8 cellular contexts compared by ENCODE assay signal in the genomic region with DNA sequence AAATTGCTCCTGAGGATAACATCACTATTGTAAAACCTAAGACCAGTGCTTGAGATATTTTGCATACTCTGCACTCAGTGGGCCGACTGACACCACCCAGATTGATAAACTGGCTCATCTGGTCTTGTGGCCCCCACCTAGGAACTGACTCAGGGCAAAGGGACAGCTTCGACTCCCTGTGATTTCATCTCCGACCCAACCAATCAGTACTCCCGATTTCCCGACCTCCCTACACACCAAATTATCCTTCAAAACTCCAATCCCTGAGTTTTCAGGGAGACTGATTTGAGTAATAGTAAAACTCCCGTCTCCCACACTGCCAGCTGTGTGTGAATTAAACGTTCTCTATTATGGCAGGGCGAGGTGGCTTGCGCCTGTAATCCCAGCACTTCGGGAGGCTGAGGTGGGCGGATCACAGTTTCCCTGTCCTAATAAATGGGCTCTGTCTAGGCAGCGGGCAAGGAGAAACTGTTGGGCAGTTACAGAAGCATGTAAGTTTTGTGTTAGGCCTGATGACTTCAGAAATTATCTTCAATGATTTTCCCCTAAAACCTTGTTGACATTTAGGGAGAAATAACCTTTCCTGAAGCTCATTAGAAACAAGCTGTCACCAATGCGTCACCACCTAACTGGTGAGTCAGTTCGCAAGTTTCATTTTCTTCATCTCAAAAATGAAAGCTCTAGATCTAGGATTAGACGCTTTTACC. TPM values are rescaled to one million over a fixed set of nuclear protein-coding genes. Genes with fewer than 3 reads are reported as not detected.
A peak's percentile ranks its signal among the peaks of the same experiment; 100 is the strongest.
DNase-seq lines count a peak whose midpoint lies in the region; ATAC-seq and TF ChIP-seq lines count a peak whose summit lies in the region.

No MANE protein-coding gene starts in this region.

- peak overlapping the region in 1 of 2 donors; percentile 1 for H3K9ac ChIP-seq in stomach smooth muscle (ENCODE audit: low read length in 2 of 2)

- ATAC-seq in HG03457 (IDR thresholded peaks at IDR 0.05; ENCODE audit: unreplicated experiment) (no peak), HG03045 (IDR thresholded peaks at IDR 0.05; ENCODE audit: unreplicated experiment) (no peak)

- no peaks in the 10 kb centered on the region for H3K27me3 ChIP-seq in A673 (replicated peaks; ENCODE audit: insufficient read depth, low read depth, low read length, poor library complexity)
- no peaks in the 10 kb centered on the region for H3K27me3 ChIP-seq in HL-60 (ENCODE audit: insufficient read depth, poor library complexity, severe bottlenecking)
- H3K27me3 ChIP-seq in stomach smooth muscle (ENCODE audit: control insufficient read depth in 1 of 2, insufficient read depth in 2 of 2, low read length in 2 of 2): no peaks in the 10 kb centered on the region

- H3K27ac ChIP-seq in A673 (ENCODE audit: low read depth, low read length, poor library complexity, severe bottlenecking) (peak overlapping the region; percentile 31), HL-60 (replicated peaks) (peak overlapping the region; percentile 100), stomach smooth muscle (ENCODE audit: low read length) (peak overlapping the region; percentile 100)

- peak overlapping the region; percentile 85 for H3K4me3 Mint-ChIP-seq in activated naive CD4-positive, alpha-beta T cell treated with anti-CD3 and anti-CD28 coated beads, Interleukin-2, amount 50 U/mL, for 24 hours

- TF ChIP-seq CTCF in A673 (conservative IDR thresholded peaks at IDR 0.05; ENCODE audit: low read depth, low read length) (no peak), HL-60 (IDR thresholded peaks at IDR 0.05; ENCODE audit: insufficient read depth, low read length) (no peak)

- peak overlapping the region; percentile 98 for H3K27ac Mint-ChIP-seq in activated naive CD4-positive, alpha-beta T cell treated with anti-CD3 and anti-CD28 coated beads, Interleukin-2, amount 50 U/mL, for 24 hours

- peaks cover 2% of the 10 kb centered on the region for H3K27me3 Mint-ChIP-seq in activated naive CD4-positive, alpha-beta T cell treated with anti-CD3 and anti-CD28 coated beads, Interleukin-2, amount 50 U/mL, for 24 hours

- no peak overlapping the region for H3K4me3 ChIP-seq in A673 (ENCODE audit: low read depth, low read length, poor library complexity, severe bottlenecking)
- no peak overlapping the region for H3K4me3 ChIP-seq in HL-60 (replicated peaks; ENCODE audit: insufficient read depth, low read length)
- no peak overlapping the region for H3K4me3 ChIP-seq in stomach smooth muscle (ENCODE audit: low read length in 2 of 2)

- H3K4me1 ChIP-seq in A673 (ENCODE audit: insufficient read depth, low read length, poor library complexity, severe bottlenecking): peaks cover 40% of the 10 kb centered on the region
- H3K4me1 ChIP-seq in stomach smooth muscle (ENCODE audit: control insufficient read depth, insufficient read depth, low read length): peaks cover 42% of the 10 kb centered on the region

- CTCF ChIA-PET in A673 (lab: Charles Lee): interaction anchor here (1.1 kb wide), 1 partner anchor 13 kb away, joined by 3 read pairs; no protein-coding TSS in a partner anchor

- no peaks in the 10 kb centered on the region for H3K36me3 ChIP-seq in A673 (ENCODE audit: insufficient read depth, low read length, poor library complexity, severe bottlenecking)
- no peaks in the 10 kb centered on the region for H3K36me3 ChIP-seq in stomach smooth muscle (ENCODE audit: control insufficient read depth in 2 of 2, insufficient read depth in 2 of 2, low read length in 2 of 2)

- peaks cover 2% of the 10 kb centered on the region for H3K36me3 Mint-ChIP-seq in activated naive CD4-positive, alpha-beta T cell treated with anti-CD3 and anti-CD28 coated beads, Interleukin-2, amount 50 U/mL, for 24 hours

- H3K9me3 Mint-ChIP-seq in activated naive CD4-positive, alpha-beta T cell treated with anti-CD3 and anti-CD28 coated beads, Interleukin-2, amount 50 U/mL, for 24 hours: no peaks in the 10 kb centered on the region

- no peak for DNase-seq in A673 (ENCODE audit: low spot score)
- DNase-seq in HL-60 (ENCODE audit: low read depth in 1 of 2, low spot score in 1 of 2): no peak
- DNase-seq in islet precursor cell: peak; percentile 89
- DNase-seq in midbrain (lab: John Stamatoyannopoulos, UW): no peak

- POLR2A ChIA-PET in A673 (lab: Charles Lee; ENCODE audit: low non-redundant PET): no interaction called here

- intact Hi-C loops in A673 (cut with micrococcal nuclease; ENCODE audit: unreplicated experiment): no loop called here

- peaks cover 79% of the 10 kb centered on the region for H3K4me1 Mint-ChIP-seq in activated naive CD4-positive, alpha-beta T cell treated with anti-CD3 and anti-CD28 coated beads, Interleukin-2, amount 50 U/mL, for 24 hours

- BruUV-seq in A673 (replicated peaks; lab: Mats Ljungman, UMichigan): no TSS peak

- H3K9me3 ChIP-seq in A673 (ENCODE audit: low read depth, low read length, poor library complexity, severe bottlenecking): no peaks in the 10 kb centered on the region
- no peaks in the 10 kb centered on the region for H3K9me3 ChIP-seq in stomach smooth muscle (ENCODE audit: control insufficient read depth in 2 of 2, low read length in 2 of 2)

RNA-seq across cellular contexts. Expression of gene UBC, which starts 5.3 kb away (rescaled TPM):
- total RNA-seq in A673 (2021): 965 and 1,053 TPM in 2 replicates

RNA-seq across cellular contexts. Expression of gene SCARB1, which starts 56.1 kb away (rescaled TPM):
- 61.5 and 74.6 TPM in 2 replicates for total RNA-seq in A673 (2021)

Comparison
In these comparisons a context has a peak if more than half of its experiments do, and no peak if none do; other contexts are left out.
1. H3K27ac ChIP-seq: peak in every context shown above with its lines; median percentile 100 in HL-60; 100 in stomach smooth muscle; 31 in A673.